8 cellular contexts compared by ENCODE assay signal in genomic region chrX:140766024-140766611, GRCh38. TPM values are rescaled to one million over a fixed set of nuclear protein-coding genes. Genes with fewer than 3 reads are reported as not detected.
A peak's percentile ranks its signal among the peaks of the same experiment; 100 is the strongest.
DNase-seq lines count a peak whose midpoint lies in the region; ATAC-seq and TF ChIP-seq lines count a peak whose summit lies in the region.

No MANE protein-coding gene starts in this region.

- no peak overlapping the region for H3K4me3 ChIP-seq in HL-60 (replicated peaks; ENCODE audit: insufficient read depth, low read length)
- H3K4me3 ChIP-seq in choroid plexus epithelial cell (ENCODE audit: low read depth, low read length) = peak overlapping the region; percentile 69
- peak overlapping the region in 1 of 2 donors; percentile 24 for H3K4me3 ChIP-seq in left lung

- H3K27ac ChIP-seq in HL-60 (replicated peaks) (no peak overlapping the region), left lung (no peak overlapping the region)

- no peaks in the 10 kb centered on the region for H3K4me1 ChIP-seq in left lung

- H3K9me3 ChIP-seq in left lung = no peaks in the 10 kb centered on the region

- intact Hi-C loops in left lung (cut with DNase I) = no loop called here

- H3K36me3 ChIP-seq in left lung = no peaks in the 10 kb centered on the region

- H3K27me3 ChIP-seq in HL-60 (ENCODE audit: insufficient read depth, poor library complexity, severe bottlenecking) (peaks cover 8% of the 10 kb centered on the region), left lung (peaks cover 3 to 24% of the 10 kb centered on the region in 2 donors)

- DNase-seq in NCI-H526 (lab: John Stamatoyannopoulos, UW) (peak; percentile 6 to 38), NCI-H526 treated with DMSO at 0.1 percent for 48 hours (lab: John Stamatoyannopoulos, UW) (no peak), HL-60 (ENCODE audit: low read depth in 1 of 2, low spot score in 1 of 2) (peak in 1 of 2 experiments; percentile 21), SW480 (ENCODE audit: low spot score) (peak; percentile 15), choroid plexus epithelial cell (ENCODE audit: low read depth) (peak; percentile 72), left lung (no peak)
- peak; percentile 37 for DNase-seq in stimulated activated naive CD8-positive, alpha-beta T cell treated with anti-CD3 and anti-CD28 coated beads, Interleukin-15, Interleukin-2, amounts not matched to agents 100 U/mL and 50 U/mL, for 24 hours

- ATAC-seq in left lung = peak; percentile 80
- ATAC-seq in stimulated activated naive CD8-positive, alpha-beta T cell treated with anti-CD3 and anti-CD28 coated beads, Interleukin-15, Interleukin-2, amounts not matched to agents 100 U/mL and 50 U/mL, for 24 hours = no peak
- ATAC-seq in HG03378 (IDR thresholded peaks at IDR 0.05; ENCODE audit: unreplicated experiment) = no peak

- TF ChIP-seq CTCF in HL-60 (IDR thresholded peaks at IDR 0.05; ENCODE audit: insufficient read depth, low read length) (peak; percentile 21), choroid plexus epithelial cell (conservative IDR thresholded peaks at IDR 0.05; ENCODE audit: low read depth, low read length) (peak; percentile 78), left lung (IDR thresholded peaks at IDR 0.05) (peak; percentile 58 to 93)

RNA-seq across cellular contexts. Expression of gene LINC00632, which starts 56.6 kb away (rescaled TPM):
- 100 to 1,000 TPM; 159 to 458 TPM for total RNA-seq in left lung

Comparison
In these comparisons a context has a peak if more than half of its experiments do, and no peak if none do; other contexts are left out.
1. DNase-seq: peak in NCI-H526 (2 of 2), SW480 (single experiment), choroid plexus epithelial cell (single experiment) and stimulated activated naive CD8-positive, alpha-beta T cell treated with anti-CD3 and anti-CD28 coated beads, Interleukin-15, Interleukin-2, amounts not matched to agents 100 U/mL and 50 U/mL, for 24 hours (single experiment); none in NCI-H526 treated with DMSO at 0.1 percent for 48 hours (single experiment) and left lung (0 of 2).
2. CTCF ChIP-seq: peak in every context shown above with its lines; median percentile 78 in choroid plexus epithelial cell; 76 in left lung; 21 in HL-60.